35 cellular contexts compared by ENCODE assay signal in genomic region chr15:77713281-77713680, GRCh38.
"Had no signal": no experiment of that assay in that cellular context is flagged by ENCODE, and none has a peak within 500 bp of the region (broad histone marks: within the 10 kb centered on the region; RNA-seq: fewer than 3 reads in every experiment).

No MANE protein-coding gene starts in this region.

- DNase-seq: Karpas-422, Kasumi-1, KG1, MG63, MM.1S, MV-4-11, NCI-H1048, NCI-H1092, NCI-H1092 treated with DMSO at 0.1 percent for 48 hours, NCI-H1105, NCI-H1105 treated with DMSO at 0.1 percent for 48 hours, NCI-H1417, NCI-H1417 treated with DMSO at 0.1 percent for 48 hours, NCI-H1436, NCI-H1436 treated with DMSO at 0.1 percent for 48 hours, NCI-H146, NCI-H1694, NCI-H1694 treated with DMSO at 0.1 percent for 48 hours, NCI-H187, NCI-H187 treated with DMSO at 0.1 percent for 48 hours, NCI-H1930, NCI-H2029, NCI-H2029 treated with DMSO at 0.1 percent for 48 hours, NCI-H2081, NCI-H2081 treated with DMSO at 0.1 percent for 48 hours, NCI-H2107, NCI-H2171, NCI-H2171 treated with DMSO at 0.1 percent for 48 hours, NCI-H2227 treated with DMSO at 0.1 percent for 48 hours, NCI-H226, NCI-H345, NCI-H446, NCI-H446 treated with DMSO at 0.1 percent for 48 hours, NCI-H510A had no signal

- H3K27ac ChIP-seq: KMS-11 had no signal
